Comparison of ENCODE assay signal across 1 cellular context in genomic region chr6:138555294-138555988, GRCh38.
TF ChIP-seq lines count a peak whose summit lies in the region.

No MANE protein-coding gene starts in this region.

TF ChIP-seq in HepG2, 621 proteins besides CTCF, POLR2A, EP300 and RAD21 (continued from another document and continues in another):
- TF ChIP-seq LRRFIP1 (CRISPR knock-in tag; conservative IDR thresholded peaks at IDR 0.05): no peak
- TF ChIP-seq ZNF792 (CRISPR knock-in tag; IDR thresholded peaks at IDR 0.05): 0 out of 2 replicates have a peak, but pooled peaks have one; percentile 62
- peak; percentile 32 to 79; a peak in 3 of 4 replicates for TF ChIP-seq NR2F1 (CRISPR knock-in tag; IDR thresholded peaks at IDR 0.05)
- no peak for TF ChIP-seq ARNT (IDR thresholded peaks at IDR 0.05)
- TF ChIP-seq ZNF550 (CRISPR knock-in tag; IDR thresholded peaks at IDR 0.05; ENCODE audit: borderline replicate concordance): no peak
- TF ChIP-seq ZNF563 (CRISPR knock-in tag; IDR thresholded peaks at IDR 0.05): no peak
- no peak for TF ChIP-seq ZNF589 (CRISPR knock-in tag; conservative IDR thresholded peaks at IDR 0.05)
- 0 out of 2 replicates have a peak, but pooled peaks have one; percentile 21 for TF ChIP-seq RERE (CRISPR knock-in tag; IDR thresholded peaks at IDR 0.05; ENCODE audit: low read depth)
- TF ChIP-seq NFYB (CRISPR knock-in tag; IDR thresholded peaks at IDR 0.05): no peak
- TF ChIP-seq NFE2L2 (IDR thresholded peaks at IDR 0.05; ENCODE audit: low read length): no peak
- TF ChIP-seq, protein P1, sequence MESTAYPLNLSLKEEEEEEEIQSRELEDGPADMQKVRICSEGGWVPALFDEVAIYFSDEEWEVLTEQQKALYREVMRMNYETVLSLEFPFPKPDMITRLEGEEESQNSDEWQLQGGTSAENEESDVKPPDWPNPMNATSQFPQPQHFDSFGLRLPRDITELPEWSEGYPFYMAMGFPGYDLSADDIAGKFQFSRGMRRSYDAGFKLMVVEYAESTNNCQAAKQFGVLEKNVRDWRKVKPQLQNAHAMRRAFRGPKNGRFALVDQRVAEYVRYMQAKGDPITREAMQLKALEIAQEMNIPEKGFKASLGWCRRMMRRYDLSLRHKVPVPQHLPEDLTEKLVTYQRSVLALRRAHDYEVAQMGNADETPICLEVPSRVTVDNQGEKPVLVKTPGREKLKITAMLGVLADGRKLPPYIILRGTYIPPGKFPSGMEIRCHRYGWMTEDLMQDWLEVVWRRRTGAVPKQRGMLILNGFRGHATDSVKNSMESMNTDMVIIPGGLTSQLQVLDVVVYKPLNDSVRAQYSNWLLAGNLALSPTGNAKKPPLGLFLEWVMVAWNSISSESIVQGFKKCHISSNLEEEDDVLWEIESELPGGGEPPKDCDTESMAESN (CRISPR knock-in tag; conservative IDR thresholded peaks at IDR 0.05): 0 out of 2 replicates have a peak, but pooled peaks have one; percentile 26
- peak; percentile 69 for TF ChIP-seq SAP130 (CRISPR knock-in tag; IDR thresholded peaks at IDR 0.05; ENCODE audit: low read depth)
- TF ChIP-seq ZC3H4 (CRISPR knock-in tag; IDR thresholded peaks at IDR 0.05; ENCODE audit: borderline replicate concordance): no peak
- TF ChIP-seq ISX (CRISPR knock-in tag; conservative IDR thresholded peaks at IDR 0.05): no peak
- no peak for TF ChIP-seq ATM (IDR thresholded peaks at IDR 0.05; ENCODE audit: borderline replicate concordance)
- TF ChIP-seq, protein P2, sequence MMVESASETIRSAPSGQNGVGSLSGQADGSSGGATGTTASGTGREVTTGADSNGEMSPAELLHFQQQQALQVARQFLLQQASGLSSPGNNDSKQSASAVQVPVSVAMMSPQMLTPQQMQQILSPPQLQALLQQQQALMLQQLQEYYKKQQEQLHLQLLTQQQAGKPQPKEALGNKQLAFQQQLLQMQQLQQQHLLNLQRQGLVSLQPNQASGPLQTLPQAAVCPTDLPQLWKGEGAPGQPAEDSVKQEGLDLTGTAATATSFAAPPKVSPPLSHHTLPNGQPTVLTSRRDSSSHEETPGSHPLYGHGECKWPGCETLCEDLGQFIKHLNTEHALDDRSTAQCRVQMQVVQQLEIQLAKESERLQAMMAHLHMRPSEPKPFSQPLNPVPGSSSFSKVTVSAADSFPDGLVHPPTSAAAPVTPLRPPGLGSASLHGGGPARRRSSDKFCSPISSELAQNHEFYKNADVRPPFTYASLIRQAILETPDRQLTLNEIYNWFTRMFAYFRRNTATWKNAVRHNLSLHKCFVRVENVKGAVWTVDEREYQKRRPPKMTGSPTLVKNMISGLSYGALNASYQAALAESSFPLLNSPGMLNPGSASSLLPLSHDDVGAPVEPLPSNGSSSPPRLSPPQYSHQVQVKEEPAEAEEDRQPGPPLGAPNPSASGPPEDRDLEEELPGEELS (CRISPR knock-in tag; IDR thresholded peaks at IDR 0.05): 0 out of 2 replicates have a peak, but pooled peaks have one; percentile 11
- no peak; the same call in 1 of the 2 replicates for TF ChIP-seq ATF7-NPFF (CRISPR knock-in tag; IDR thresholded peaks at IDR 0.05; ENCODE audit: low read depth)
- peak; percentile 85 for TF ChIP-seq FOSL2 (CRISPR knock-in tag; IDR thresholded peaks at IDR 0.05)
- TF ChIP-seq ZFYVE20 (CRISPR knock-in tag; IDR thresholded peaks at IDR 0.05; ENCODE audit: borderline replicate concordance, low read depth): no peak
- no peak for TF ChIP-seq PLSCR1 (CRISPR knock-in tag; IDR thresholded peaks at IDR 0.05; ENCODE audit: borderline replicate concordance)
- TF ChIP-seq ZNF225 (CRISPR knock-in tag; IDR thresholded peaks at IDR 0.05): no peak
- no peak for TF ChIP-seq FOXA1 (IDR thresholded peaks at IDR 0.05)
- TF ChIP-seq FOXA1 (CRISPR knock-in tag; IDR thresholded peaks at IDR 0.05): no peak
- peak; percentile 76; the same call in 1 of the 2 replicates for TF ChIP-seq LCORL (IDR thresholded peaks at IDR 0.05)
- peak; percentile 83 for TF ChIP-seq LCORL (CRISPR knock-in tag; IDR thresholded peaks at IDR 0.05)
- TF ChIP-seq ELF1 (CRISPR knock-in tag; IDR thresholded peaks at IDR 0.05): no peak
- peak; percentile 46; the same call in 1 of the 2 replicates for TF ChIP-seq RARA (CRISPR knock-in tag; IDR thresholded peaks at IDR 0.05)
- TF ChIP-seq, protein P3, sequence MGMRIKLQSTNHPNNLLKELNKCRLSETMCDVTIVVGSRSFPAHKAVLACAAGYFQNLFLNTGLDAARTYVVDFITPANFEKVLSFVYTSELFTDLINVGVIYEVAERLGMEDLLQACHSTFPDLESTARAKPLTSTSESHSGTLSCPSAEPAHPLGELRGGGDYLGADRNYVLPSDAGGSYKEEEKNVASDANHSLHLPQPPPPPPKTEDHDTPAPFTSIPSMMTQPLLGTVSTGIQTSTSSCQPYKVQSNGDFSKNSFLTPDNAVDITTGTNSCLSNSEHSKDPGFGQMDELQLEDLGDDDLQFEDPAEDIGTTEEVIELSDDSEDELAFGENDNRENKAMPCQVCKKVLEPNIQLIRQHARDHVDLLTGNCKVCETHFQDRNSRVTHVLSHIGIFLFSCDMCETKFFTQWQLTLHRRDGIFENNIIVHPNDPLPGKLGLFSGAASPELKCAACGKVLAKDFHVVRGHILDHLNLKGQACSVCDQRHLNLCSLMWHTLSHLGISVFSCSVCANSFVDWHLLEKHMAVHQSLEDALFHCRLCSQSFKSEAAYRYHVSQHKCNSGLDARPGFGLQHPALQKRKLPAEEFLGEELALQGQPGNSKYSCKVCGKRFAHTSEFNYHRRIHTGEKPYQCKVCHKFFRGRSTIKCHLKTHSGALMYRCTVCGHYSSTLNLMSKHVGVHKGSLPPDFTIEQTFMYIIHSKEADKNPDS (CRISPR knock-in tag; IDR thresholded peaks at IDR 0.05): no peak
- TF ChIP-seq ZFX (CRISPR knock-in tag; IDR thresholded peaks at IDR 0.05; ENCODE audit: low read depth): peak; percentile 56
- peak in 1 of 2 experiments; percentile 16; a peak in 1 of 4 replicates for TF ChIP-seq KLF16 (CRISPR knock-in tag; IDR thresholded peaks at IDR 0.05)
- TF ChIP-seq ESRRA (CRISPR knock-in tag; IDR thresholded peaks at IDR 0.05; ENCODE audit: low read depth): no peak
- no peak for TF ChIP-seq ZSCAN31 (CRISPR knock-in tag; IDR thresholded peaks at IDR 0.05; ENCODE audit: low read depth)
- TF ChIP-seq PRPF4 (IDR thresholded peaks at IDR 0.05; ENCODE audit: low read depth, low read length, poor library complexity, severe bottlenecking): no peak
- TF ChIP-seq TBX2 (CRISPR knock-in tag; IDR thresholded peaks at IDR 0.05; ENCODE audit: borderline replicate concordance): peak; percentile 53; the same call in 1 of the 2 replicates
- TF ChIP-seq AGO2 (optimal IDR thresholded peaks at IDR 0.05; ENCODE audit: low read depth, low read length): no peak
- TF ChIP-seq ARID5B (CRISPR knock-in tag; IDR thresholded peaks at IDR 0.05): peak; percentile 83
- no peak for TF ChIP-seq IKZF1 (IDR thresholded peaks at IDR 0.05)
- TF ChIP-seq ZNF713 (CRISPR knock-in tag; IDR thresholded peaks at IDR 0.05): no peak
- no peak for TF ChIP-seq ZNF816 (CRISPR knock-in tag; IDR thresholded peaks at IDR 0.05; ENCODE audit: borderline replicate concordance)
- TF ChIP-seq TFAP4 (IDR thresholded peaks at IDR 0.05; ENCODE audit: borderline replicate concordance, low read depth): no peak
- TF ChIP-seq GATAD2A (CRISPR knock-in tag; IDR thresholded peaks at IDR 0.05): peak; percentile 76
- TF ChIP-seq ZNF205 (CRISPR knock-in tag; IDR thresholded peaks at IDR 0.05): no peak
- TF ChIP-seq ZNF75D (CRISPR knock-in tag; IDR thresholded peaks at IDR 0.05; ENCODE audit: borderline replicate concordance): no peak
- TF ChIP-seq PHB2 (IDR thresholded peaks at IDR 0.05; ENCODE audit: partially characterized antibody): no peak
- peak; percentile 37; the same call in 1 of the 2 replicates for TF ChIP-seq SIX4 (CRISPR knock-in tag; IDR thresholded peaks at IDR 0.05)
- no peak for TF ChIP-seq CREB1 (IDR thresholded peaks at IDR 0.05)
- 0 out of 2 replicates have a peak, but pooled peaks have one; percentile 37 for TF ChIP-seq CREB1 (CRISPR knock-in tag; IDR thresholded peaks at IDR 0.05)
